In the genomic region with DNA sequence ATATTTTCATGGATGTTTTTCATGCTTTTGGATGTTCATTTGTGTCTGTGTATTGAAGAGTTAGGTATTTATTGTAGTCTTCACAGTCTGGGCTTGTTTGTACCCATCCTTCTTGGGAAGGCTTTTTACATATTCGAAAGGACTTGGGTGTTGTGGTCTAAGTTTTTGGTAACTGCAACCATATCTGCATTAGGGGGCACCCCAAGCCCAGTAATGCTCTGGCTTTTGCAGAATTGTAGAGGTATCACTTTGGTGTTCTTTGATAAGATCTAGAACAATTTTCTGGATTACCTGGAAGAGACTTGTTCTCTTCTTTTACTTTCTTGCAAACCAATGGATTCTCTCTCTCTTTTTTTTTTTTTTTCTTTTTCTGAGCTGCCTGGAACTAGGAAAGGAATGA, we compare ENCODE assay signal across 1 cellular context.
A peak's percentile ranks its signal among the peaks of the same experiment; 100 is the strongest.
TF ChIP-seq lines count a peak whose summit lies in the region.

No MANE protein-coding gene starts in this region.

TF ChIP-seq in GM12878, 131 proteins besides CTCF, POLR2A, EP300 and RAD21:
- TF ChIP-seq MTA3 (IDR thresholded peaks at IDR 0.05; ENCODE audit: borderline replicate concordance, low read length) (no peak), SMC3 (IDR thresholded peaks at IDR 0.05; ENCODE audit: borderline replicate concordance, low read length) (peak; percentile 38; the same call in 1 of the 2 replicates), MXI1 (IDR thresholded peaks at IDR 0.05; ENCODE audit: low read depth, low read length) (no peak), ZSCAN29 (IDR thresholded peaks at IDR 0.05) (no peak), RCOR1 (conservative IDR thresholded peaks at IDR 0.05; ENCODE audit: low read depth, low read length) (no peak), CBX5 (IDR thresholded peaks at IDR 0.05; ENCODE audit: low read depth) (no peak), EGR1 (IDR thresholded peaks at IDR 0.05; ENCODE audit: borderline replicate concordance in 1 of 2, low read depth in 2 of 2, low read length in 2 of 2) (no peak)
- TF ChIP-seq, protein P1, sequence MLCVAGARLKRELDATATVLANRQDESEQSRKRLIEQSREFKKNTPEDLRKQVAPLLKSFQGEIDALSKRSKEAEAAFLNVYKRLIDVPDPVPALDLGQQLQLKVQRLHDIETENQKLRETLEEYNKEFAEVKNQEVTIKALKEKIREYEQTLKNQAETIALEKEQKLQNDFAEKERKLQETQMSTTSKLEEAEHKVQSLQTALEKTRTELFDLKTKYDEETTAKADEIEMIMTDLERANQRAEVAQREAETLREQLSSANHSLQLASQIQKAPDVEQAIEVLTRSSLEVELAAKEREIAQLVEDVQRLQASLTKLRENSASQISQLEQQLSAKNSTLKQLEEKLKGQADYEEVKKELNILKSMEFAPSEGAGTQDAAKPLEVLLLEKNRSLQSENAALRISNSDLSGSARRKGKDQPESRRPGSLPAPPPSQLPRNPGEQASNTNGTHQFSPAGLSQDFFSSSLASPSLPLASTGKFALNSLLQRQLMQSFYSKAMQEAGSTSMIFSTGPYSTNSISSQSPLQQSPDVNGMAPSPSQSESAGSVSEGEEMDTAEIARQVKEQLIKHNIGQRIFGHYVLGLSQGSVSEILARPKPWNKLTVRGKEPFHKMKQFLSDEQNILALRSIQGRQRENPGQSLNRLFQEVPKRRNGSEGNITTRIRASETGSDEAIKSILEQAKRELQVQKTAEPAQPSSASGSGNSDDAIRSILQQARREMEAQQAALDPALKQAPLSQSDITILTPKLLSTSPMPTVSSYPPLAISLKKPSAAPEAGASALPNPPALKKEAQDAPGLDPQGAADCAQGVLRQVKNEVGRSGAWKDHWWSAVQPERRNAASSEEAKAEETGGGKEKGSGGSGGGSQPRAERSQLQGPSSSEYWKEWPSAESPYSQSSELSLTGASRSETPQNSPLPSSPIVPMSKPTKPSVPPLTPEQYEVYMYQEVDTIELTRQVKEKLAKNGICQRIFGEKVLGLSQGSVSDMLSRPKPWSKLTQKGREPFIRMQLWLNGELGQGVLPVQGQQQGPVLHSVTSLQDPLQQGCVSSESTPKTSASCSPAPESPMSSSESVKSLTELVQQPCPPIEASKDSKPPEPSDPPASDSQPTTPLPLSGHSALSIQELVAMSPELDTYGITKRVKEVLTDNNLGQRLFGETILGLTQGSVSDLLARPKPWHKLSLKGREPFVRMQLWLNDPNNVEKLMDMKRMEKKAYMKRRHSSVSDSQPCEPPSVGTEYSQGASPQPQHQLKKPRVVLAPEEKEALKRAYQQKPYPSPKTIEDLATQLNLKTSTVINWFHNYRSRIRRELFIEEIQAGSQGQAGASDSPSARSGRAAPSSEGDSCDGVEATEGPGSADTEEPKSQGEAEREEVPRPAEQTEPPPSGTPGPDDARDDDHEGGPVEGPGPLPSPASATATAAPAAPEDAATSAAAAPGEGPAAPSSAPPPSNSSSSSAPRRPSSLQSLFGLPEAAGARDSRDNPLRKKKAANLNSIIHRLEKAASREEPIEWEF (IDR thresholded peaks at IDR 0.05; ENCODE audit: insufficient replicate concordance, low read depth, low read length) = no peak
